Comparison of ENCODE assay signal across 22 cellular contexts in the genomic region with DNA sequence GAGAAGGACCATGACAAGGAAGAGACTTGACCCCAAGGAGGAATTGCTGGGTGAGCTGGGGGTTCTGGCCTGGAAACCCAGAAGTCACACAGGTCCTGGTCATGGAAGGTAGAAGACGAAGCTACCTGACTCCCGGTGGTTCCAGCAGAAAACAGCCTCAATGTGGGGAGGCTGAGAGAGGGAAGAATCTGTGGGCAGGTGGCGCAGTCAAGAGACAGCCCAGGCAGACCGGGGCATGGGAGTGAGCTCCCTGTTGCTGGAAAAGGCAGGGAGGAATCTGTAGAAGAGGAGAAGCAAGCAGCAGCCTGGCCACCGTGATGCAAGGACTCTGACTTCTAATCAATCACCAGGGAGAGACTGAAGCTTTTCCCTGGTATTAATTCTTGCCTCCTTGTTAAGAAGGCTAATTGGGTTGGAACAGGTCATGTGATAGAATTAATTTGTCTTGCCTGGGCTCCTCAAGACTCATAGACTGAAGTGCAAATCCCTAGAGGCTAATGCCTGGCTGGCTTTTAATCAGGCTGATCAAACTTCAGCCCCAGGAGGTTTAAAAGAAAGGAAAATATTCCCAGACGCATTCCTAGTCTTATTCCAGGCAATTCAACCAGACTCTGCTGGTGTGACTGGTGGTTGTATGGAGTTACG. TPM values are rescaled to one million over a fixed set of nuclear protein-coding genes. Genes with fewer than 3 reads are reported as not detected.
"Had no signal": no experiment of that assay in that cellular context is flagged by ENCODE, and none has a peak within 500 bp of the region (broad histone marks: within the 10 kb centered on the region; RNA-seq: fewer than 3 reads in every experiment).

No MANE protein-coding gene starts in this region.

- H3K27me3 ChIP-seq: adrenal gland, colonic mucosa, right atrium auricular region, thyroid gland had no signal

- H3K9me3 ChIP-seq: adrenal gland, body of pancreas, colonic mucosa, esophagus muscularis mucosa, lower lobe of right lung, neutrophil, right atrium auricular region, thyroid gland had no signal

- H3K36me3 ChIP-seq: adrenal gland, colonic mucosa, esophagus muscularis mucosa, lower lobe of right lung, neutrophil, right atrium auricular region, thyroid gland had no signal

- DNase-seq: activated CD4-positive, alpha-beta memory T cell treated with anti-CD3 and anti-CD28 coated beads, Interleukin-2, amount 10 ng/mL, durations not matched to agents 7 days and 5 days; activated CD4-positive, alpha-beta T cell treated with anti-CD3 and anti-CD28 coated beads for 36 hours; activated effector memory CD4-positive, alpha-beta T cell treated with anti-CD3 and anti-CD28 coated beads, Interleukin-2, amount 50 U/mL, for 16 hours; activated T-cell treated with anti-CD3 and anti-CD28 coated beads, Interleukin-2, amount 50 U/mL, for 4 hours; adrenal gland; body of pancreas; central memory CD4-positive, alpha-beta T cell; colonic mucosa; effector CD4-positive, alpha-beta T cell; hippocampal formation; lower lobe of right lung; stimulated activated CD4-positive, alpha-beta T cell treated with anti-CD3 and anti-CD28 coated beads, Interleukin-15, amount 100 ng/mL, for 24 hours; stimulated activated CD4-positive, alpha-beta T cell treated with anti-CD3 and anti-CD28 coated beads, Interleukin-4, amount 100 ng/mL, for 1 hour; stimulated activated naive B cell treated with anti-CD40 and anti-IgM and Interleukin-4, amounts not matched to agents 10 μg/mL and 1 μg/mL and 100 μg/mL, for 72 hours; T-helper 1 cell; thyroid gland had no signal

- ATAC-seq: activated CD4-positive, alpha-beta T cell treated with anti-CD3 and anti-CD28 coated beads for 36 hours; activated T-cell treated with anti-CD3 and anti-CD28 coated beads, Interleukin-2, amount 50 U/mL, for 4 hours; body of pancreas; lower lobe of right lung; stimulated activated naive B cell treated with anti-CD40 and anti-IgM and Interleukin-4, amounts not matched to agents 10 μg/mL and 1 μg/mL and 100 μg/mL, for 72 hours had no signal

- FAIRE-seq: urothelium cell line had no signal

- H3K27ac ChIP-seq: adrenal gland, body of pancreas, colonic mucosa, esophagus muscularis mucosa, lower lobe of right lung, neutrophil, right atrium auricular region, skin epidermis, thyroid gland had no signal

- H3K4me3 ChIP-seq: adrenal gland, body of pancreas, colonic mucosa, esophagus muscularis mucosa, lower lobe of right lung, right atrium auricular region, skin epidermis, thyroid gland had no signal

- H3K4me1 ChIP-seq: colonic mucosa had no signal

RNA-seq across cellular contexts. Expression of gene CNGA3, which starts 30.2 kb away (rescaled TPM):
- total RNA-seq: activated CD4-positive, alpha-beta memory T cell treated with anti-CD3 and anti-CD28 coated beads, Interleukin-2, amount 10 ng/mL, durations not matched to agents 7 days and 5 days; activated CD4-positive, alpha-beta T cell treated with anti-CD3 and anti-CD28 coated beads for 36 hours; activated T-cell treated with anti-CD3 and anti-CD28 coated beads, Interleukin-2, amount 50 U/mL, for 4 hours; mesothelial cell of epicardium; right atrium auricular region had no signal
